In the genomic region with DNA sequence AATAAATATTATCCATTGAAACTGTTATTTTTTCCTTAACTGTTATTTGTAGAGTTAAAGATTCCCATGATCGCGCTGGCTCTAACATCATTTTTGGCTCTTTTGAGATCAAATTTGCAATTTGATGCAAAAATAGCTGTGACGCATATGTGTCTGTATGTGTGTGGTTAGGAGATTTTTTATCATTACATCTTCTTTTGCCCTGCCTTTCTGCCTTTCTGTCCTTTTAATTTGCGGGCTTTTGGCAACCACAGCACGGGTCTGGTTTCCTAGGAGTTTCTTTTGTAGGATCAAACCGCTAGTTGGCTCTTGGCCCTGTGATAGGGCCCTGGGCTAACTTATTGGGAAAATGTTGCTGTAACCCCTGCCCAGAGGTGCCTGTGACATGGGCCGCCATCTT, we compare ENCODE assay signal across 15 cellular contexts. TPM values are rescaled to one million over a fixed set of nuclear protein-coding genes. Genes with fewer than 3 reads are reported as not detected.
DNase-seq lines count a peak whose midpoint lies in the region; ATAC-seq and TF ChIP-seq lines count a peak whose summit lies in the region.
"Had no signal": no experiment of that assay in that cellular context is flagged by ENCODE, and none has a peak within 500 bp of the region (broad histone marks: within the 10 kb centered on the region; RNA-seq: fewer than 3 reads in every experiment).

No MANE protein-coding gene starts in this region.

- ATAC-seq in sciatic nerve: peak; percentile 59
- ATAC-seq in GM18520 (IDR thresholded peaks at IDR 0.05; ENCODE audit: unreplicated experiment): no peak
- ATAC-seq: effector memory CD8-positive, alpha-beta T cell had no signal

- H3K9me3 ChIP-seq in adipocyte (ENCODE audit: control insufficient read depth, low read length): no peaks in the 10 kb centered on the region

- H3K4me3 ChIP-seq in adipocyte (ENCODE audit: low read length) (peak overlapping the region; percentile 53), fibroblast of mammary gland (ENCODE audit: control insufficient read depth, low read depth, low read length) (no peak overlapping the region)
- H3K4me3 ChIP-seq: lung had no signal

- H3K27me3 ChIP-seq in adipocyte (replicated peaks; ENCODE audit: control insufficient read depth, insufficient read depth, low read length): peaks cover 4% of the 10 kb centered on the region

- H3K9ac ChIP-seq in adipocyte (ENCODE audit: low read length): peak overlapping the region; percentile 29

- no peaks in the 10 kb centered on the region for H3K36me3 ChIP-seq in adipocyte (ENCODE audit: control insufficient read depth, insufficient read depth, low read length, severe bottlenecking)

- TF ChIP-seq CTCF in fibroblast of mammary gland (conservative IDR thresholded peaks at IDR 0.05; ENCODE audit: control insufficient read depth, insufficient read depth, low read depth, low read length): no peak

- peaks cover 25% of the 10 kb centered on the region for H3K4me1 ChIP-seq in adipocyte (ENCODE audit: control insufficient read depth, insufficient read depth, low read length)

- intact Hi-C loops in sciatic nerve (cut with DNase I): loop anchor here (10.0 kb wide), 1 partner anchor 97 kb away; no protein-coding TSS in a partner anchor

- DNase-seq in EH (ENCODE audit: low read depth) (peak; percentile 54), adipocyte (ENCODE audit: low read depth) (no peak), fibroblast of mammary gland (ENCODE audit: low read depth) (peak; percentile 86), sciatic nerve (ENCODE audit: low spot score) (no peak), NCI-H2029 treated with DMSO at 0.1 percent for 48 hours (lab: John Stamatoyannopoulos, UW) (no peak), DMS79 treated with DMSO at 0.1 percent for 48 hours (lab: John Stamatoyannopoulos, UW) (no peak), DMS153 treated with DMSO at 0.1 percent for 48 hours (lab: John Stamatoyannopoulos, UW; ENCODE audit: unreplicated experiment) (no peak)
- DNase-seq: activated CD8-positive, alpha-beta memory T cell treated with anti-CD3 and anti-CD28 coated beads, Interleukin-2, amount 50 U/mL, for 48 hours; activated naive CD4-positive, alpha-beta T cell treated with anti-CD3 and anti-CD28 coated beads for 36 hours; caudate nucleus; effector memory CD8-positive, alpha-beta T cell; NCI-H1930; NCI-H524 had no signal

RNA-seq across cellular contexts. Expression of a gene that starts 37.3 kb away (rescaled TPM):
- total RNA-seq in sciatic nerve: 21.8 TPM

Comparison
In these comparisons a context has a peak if more than half of its experiments do, and no peak if none do; other contexts are left out.
1. DNase-seq: peak in EH (single experiment) and fibroblast of mammary gland (single experiment); none in adipocyte (single experiment), sciatic nerve (single experiment), NCI-H2029 treated with DMSO at 0.1 percent for 48 hours (single experiment), DMS79 treated with DMSO at 0.1 percent for 48 hours (single experiment) and DMS153 treated with DMSO at 0.1 percent for 48 hours (single experiment).